In genomic region chrX:78643874-78644273, GRCh38 we compare ENCODE assay signal across 14 cellular contexts. TPM values are rescaled to one million over a fixed set of nuclear protein-coding genes. Genes with fewer than 3 reads are reported as not detected.
"Had no signal": no experiment of that assay in that cellular context is flagged by ENCODE, and none has a peak within 500 bp of the region (broad histone marks: within the 10 kb centered on the region; RNA-seq: fewer than 3 reads in every experiment).

No MANE protein-coding gene starts in this region.

- H3K27me3 Mint-ChIP-seq: central memory CD8-positive, alpha-beta T cell had no signal

- H3K36me3 ChIP-seq: right atrium auricular region, transverse colon had no signal

- H3K4me1 Mint-ChIP-seq: mesothelial cell of epicardium had no signal

- H3K4me1 ChIP-seq: body of pancreas, right atrium auricular region, transverse colon had no signal

- H3K27me3 ChIP-seq: body of pancreas, right atrium auricular region, transverse colon had no signal

- H3K4me3 Mint-ChIP-seq: central memory CD8-positive, alpha-beta T cell; mesothelial cell of epicardium had no signal

- H3K36me3 Mint-ChIP-seq: mesothelial cell of epicardium had no signal

- H3K27ac ChIP-seq: body of pancreas, right atrium auricular region, transverse colon had no signal

- H3K9me3 ChIP-seq: body of pancreas, transverse colon had no signal

- H3K27ac Mint-ChIP-seq: mesothelial cell of epicardium had no signal

- DNase-seq: activated CD4-positive, alpha-beta T cell treated with anti-CD3 and anti-CD28 coated beads, Interleukin-2, amount 50 U/mL, for 4 hours; body of pancreas; effector memory CD4-positive, alpha-beta T cell; kidney; left ventricle myocardium superior; SHP77; small intestine; substantia nigra; transverse colon had no signal

- ATAC-seq: body of pancreas, left ventricle myocardium superior had no signal

- H3K4me3 ChIP-seq: body of pancreas, right atrium auricular region, transverse colon had no signal

RNA-seq across cellular contexts. Expression of gene RTL3, which starts 15.3 kb away (rescaled TPM):
- total RNA-seq: fibroblast of lung, frontal cortex, kidney, mesothelial cell of epicardium had no signal
